Comparison of ENCODE assay signal across 10 cellular contexts in the genomic region with DNA sequence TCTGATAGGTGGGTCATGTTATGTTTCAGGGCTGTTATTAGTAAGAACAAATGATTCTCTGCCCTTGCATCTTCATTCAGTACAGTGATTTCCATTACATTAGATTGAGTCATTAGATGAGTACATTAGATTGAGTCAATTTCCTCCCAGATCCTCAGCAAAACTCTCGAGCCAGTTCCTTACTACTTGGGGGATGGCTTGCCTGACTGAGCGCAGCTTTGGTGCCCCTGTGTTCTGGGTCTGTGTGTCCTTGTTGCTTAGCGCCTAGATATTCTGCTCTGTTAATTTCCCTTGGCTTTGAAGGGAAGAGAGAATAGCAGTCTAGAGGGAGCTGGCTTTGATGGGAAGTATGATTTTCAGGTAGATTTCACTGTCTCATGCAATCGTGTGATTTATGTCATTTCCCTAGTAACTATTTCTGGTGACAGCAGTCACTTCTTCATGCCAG. TPM values are rescaled to one million over a fixed set of nuclear protein-coding genes. Genes with fewer than 3 reads are reported as not detected.
DNase-seq lines count a peak whose midpoint lies in the region; ATAC-seq and TF ChIP-seq lines count a peak whose summit lies in the region.
"Had no signal": no experiment of that assay in that cellular context is flagged by ENCODE, and none has a peak within 500 bp of the region (broad histone marks: within the 10 kb centered on the region; RNA-seq: fewer than 3 reads in every experiment).

No MANE protein-coding gene starts in this region.

- no peak overlapping the region for H3K27ac ChIP-seq in left lung
- no peak overlapping the region for H3K27ac ChIP-seq in endodermal cell (ENCODE audit: low read depth, low read length)
- H3K27ac ChIP-seq in esophagus squamous epithelium, result peak overlapping the region in 1 of 4 donors; percentile 59
- H3K27ac ChIP-seq: thoracic aorta had no signal

- no peak for TF ChIP-seq POLR2A in esophagus squamous epithelium (IDR thresholded peaks at IDR 0.05)

- intact Hi-C loops in left lung (cut with DNase I) (no loop called here), esophagus squamous epithelium (cut with DNase I) (no loop called here)

- H3K36me3 Mint-ChIP-seq in endodermal cell (ENCODE audit: low read depth), result no peaks in the 10 kb centered on the region

- H3K27me3 ChIP-seq in left lung (no peaks in the 10 kb centered on the region), endodermal cell (ENCODE audit: control insufficient read depth, insufficient read depth, low read length, poor library complexity, severe bottlenecking) (no peaks in the 10 kb centered on the region), esophagus squamous epithelium (no peaks in the 10 kb centered on the region)

- no peaks in the 10 kb centered on the region for H3K4me1 ChIP-seq in left lung
- no peaks in the 10 kb centered on the region for H3K4me1 ChIP-seq in endodermal cell (ENCODE audit: control insufficient read depth, insufficient read depth, low read length)
- peaks cover 0 to 19% (median 0%) of the 10 kb centered on the region in 3 donors for H3K4me1 ChIP-seq in esophagus squamous epithelium

- no peaks in the 10 kb centered on the region for H3K27me3 Mint-ChIP-seq in endodermal cell (ENCODE audit: insufficient read depth)

- DNase-seq in activated T-cell treated with anti-CD3 and anti-CD28 coated beads, Interleukin-2, amount 50 U/mL, for 48 hours, result peak; percentile 29 to 33
- no peak for DNase-seq in left lung
- DNase-seq in endodermal cell, result no peak
- no peak for DNase-seq in activated gamma-delta T cell treated with Interleukin-2 at 50 U/mL for 16 hours
- DNase-seq in esophagus squamous epithelium (lab: John Stamatoyannopoulos, UW), result no peak
- DNase-seq: activated effector memory CD4-positive, alpha-beta T cell treated with anti-CD3 and anti-CD28 coated beads, Interleukin-2, amount 50 U/mL, for 16 hours; T-helper 2 cell had no signal

- H3K36me3 ChIP-seq in left lung, result no peaks in the 10 kb centered on the region
- H3K36me3 ChIP-seq in endodermal cell (ENCODE audit: control insufficient read depth, insufficient read depth, low read length), result no peaks in the 10 kb centered on the region
- H3K36me3 ChIP-seq in esophagus squamous epithelium, result no peaks in the 10 kb centered on the region
- H3K36me3 ChIP-seq: thoracic aorta had no signal

- H3K4me3 Mint-ChIP-seq in endodermal cell, result no peak overlapping the region

- H3K27ac Mint-ChIP-seq in endodermal cell, result no peak overlapping the region

- TF ChIP-seq CTCF in left lung (IDR thresholded peaks at IDR 0.05), result no peak
- no peak for TF ChIP-seq CTCF in endodermal cell (conservative IDR thresholded peaks at IDR 0.05)
- no peak for TF ChIP-seq CTCF in esophagus squamous epithelium (IDR thresholded peaks at IDR 0.05)

- H3K4me1 Mint-ChIP-seq in endodermal cell, result peaks cover 22% of the 10 kb centered on the region

- H3K9me3 ChIP-seq in left lung (no peaks in the 10 kb centered on the region), endodermal cell (ENCODE audit: control insufficient read depth, low read length) (no peaks in the 10 kb centered on the region), esophagus squamous epithelium (no peaks in the 10 kb centered on the region)
- H3K9me3 ChIP-seq: thoracic aorta had no signal

- no peaks in the 10 kb centered on the region for H3K9me3 Mint-ChIP-seq in endodermal cell

- WGBS in endodermal cell (ENCODE audit: insufficient coverage in 1 of 2, insufficient read length in 1 of 2), 2 experiments, result 90 to 92% methylated on average over 2 to 3 of the region's 4 CpGs
- 39 to 45% methylated on average over 4 of the region's 4 CpGs for WGBS in esophagus squamous epithelium, 2 donors

- ATAC-seq in GM18502 (IDR thresholded peaks at IDR 0.05; ENCODE audit: poor library complexity, unreplicated experiment) (peak; percentile 38), HG02759 (IDR thresholded peaks at IDR 0.05; ENCODE audit: unreplicated experiment) (peak; percentile 48), left lung (peak; percentile 18)

- no peak overlapping the region for H3K9ac ChIP-seq in endodermal cell (ENCODE audit: extremely low read depth, low read length, poor library complexity, severe bottlenecking)

- no peak overlapping the region for H3K4me3 ChIP-seq in left lung
- H3K4me3 ChIP-seq in endodermal cell (ENCODE audit: low read length), result no peak overlapping the region
- no peak overlapping the region for H3K4me3 ChIP-seq in esophagus squamous epithelium
- H3K4me3 ChIP-seq: thoracic aorta had no signal

RNA-seq across cellular contexts. Expression of a gene that starts 19.1 kb away (rescaled TPM):
- total RNA-seq in left lung (100 to 1,000 TPM in 1 of 2 donors, 10 to 100 TPM in 1; 53.0 to 166 TPM), endodermal cell (under 1 TPM in 1 of 2 donors, not detected in 1; 0.18 TPM), esophagus squamous epithelium (100 to 1,000 TPM; 255 to 453 (median 376) TPM)
- polyA plus RNA-seq in endodermal cell (2013, experiment 1 of 2), result 0.11 TPM
- not detected for polyA plus RNA-seq in endodermal cell (2013, experiment 2 of 2)

Comparison
In these comparisons a context has a peak if more than half of its experiments do, and no peak if none do; other contexts are left out.
1. DNase-seq: peak in activated T-cell treated with anti-CD3 and anti-CD28 coated beads, Interleukin-2, amount 50 U/mL, for 48 hours (2 of 2); none in left lung (0 of 2), endodermal cell (single experiment), activated gamma-delta T cell treated with Interleukin-2 at 50 U/mL for 16 hours (single experiment) and esophagus squamous epithelium (single experiment).
2. RNA of a gene that starts 19.1 kb away (total RNA-seq): 255 to 453 TPM in esophagus squamous epithelium and 53.0 to 166 TPM in left lung; 0.18 TPM in endodermal cell; every median in the first group is over 10 times any median in the second.
3. Peak in every context shown above with its lines, with median percentiles within 50 percentile points of each other: ATAC-seq.